1 cellular context compared by ENCODE assay signal in genomic region chr2:160375037-160375436, GRCh38.
TF ChIP-seq lines count a peak whose summit lies in the region.

No MANE protein-coding gene starts in this region.

TF ChIP-seq in IMR-90, 13 proteins besides CTCF, POLR2A, EP300 and RAD21 (continued from another document):
- TF ChIP-seq ELK1 (IDR thresholded peaks at IDR 0.05; ENCODE audit: borderline replicate concordance, low read depth, low read length) = no peak
